ENCODE assay signal across 10 cellular contexts in the genomic region with DNA sequence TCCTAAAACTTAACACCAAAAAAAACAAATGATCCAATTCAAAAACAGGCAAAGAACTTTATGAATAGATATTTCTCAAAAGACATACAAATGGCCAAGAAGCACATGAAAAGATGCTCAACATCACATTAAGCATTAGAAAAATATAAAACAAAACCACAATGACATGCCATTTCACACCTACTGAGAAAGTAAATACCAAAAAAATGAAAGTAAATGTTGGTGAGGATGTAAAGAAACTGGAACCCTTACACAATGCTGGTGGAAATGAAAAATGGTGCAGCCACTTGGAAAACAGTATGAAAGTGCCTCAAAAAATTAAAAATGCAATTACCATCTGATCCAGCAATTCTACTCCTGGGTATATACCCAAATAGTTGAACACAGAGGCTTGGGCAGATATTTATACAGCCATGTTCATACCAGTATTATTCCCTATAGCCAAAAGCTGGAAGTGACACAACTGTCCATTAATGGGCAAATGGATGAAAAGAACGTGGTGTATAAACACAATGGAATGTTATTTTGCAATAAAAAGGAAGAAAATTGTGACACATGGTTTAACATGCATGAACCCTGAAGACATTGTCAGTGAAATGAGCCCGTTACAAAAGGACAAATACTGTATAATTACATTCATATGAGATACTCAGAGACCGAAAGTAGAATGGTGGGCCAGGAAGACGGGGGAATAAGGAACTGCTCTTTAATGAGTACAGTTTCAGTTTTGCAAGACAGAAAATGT.
DNase-seq lines count a peak whose midpoint lies in the region; ATAC-seq and TF ChIP-seq lines count a peak whose summit lies in the region.
"Had no signal": no experiment of that assay in that cellular context is flagged by ENCODE, and none has a peak within 500 bp of the region (broad histone marks: within the 10 kb centered on the region; RNA-seq: fewer than 3 reads in every experiment).

No MANE protein-coding gene starts in this region.

- no peak overlapping the region for H3K14ac ChIP-seq in H9 (ENCODE audit: insufficient read depth, low read length)

- peaks cover 13% of the 10 kb centered on the region for H3K4me1 Mint-ChIP-seq in activated naive CD4-positive, alpha-beta T cell treated with anti-CD3 and anti-CD28 coated beads, Interleukin-2, amount 10 ng/mL, durations not matched to agents 7 days and 5 days
- H3K4me1 Mint-ChIP-seq in activated CD4-positive, alpha-beta T cell treated with anti-CD3 and anti-CD28 coated beads, Interleukin-2, amount 10 ng/mL, durations not matched to agents 7 days and 5 days, result peaks cover 21% of the 10 kb centered on the region
- H3K4me1 Mint-ChIP-seq in H9, result no peaks in the 10 kb centered on the region

- TF ChIP-seq CTCF in fibroblast of lung (conservative IDR thresholded peaks at IDR 0.05 in 1 of 2, IDR thresholded peaks at IDR 0.05 in 1 of 2; ENCODE audit: low read depth in 1 of 2, low read length in 2 of 2) (no peak), H9 (conservative IDR thresholded peaks at IDR 0.05) (no peak)

- no peak overlapping the region for H2BK20ac ChIP-seq in H9 (ENCODE audit: low read depth, low read length, poor library complexity, severe bottlenecking)

- peaks cover 5% of the 10 kb centered on the region for H3K79me1 ChIP-seq in H9 (ENCODE audit: insufficient read depth, low read depth, low read length, poor library complexity, severe bottlenecking)

- H3K27me3 Mint-ChIP-seq in activated naive CD4-positive, alpha-beta T cell treated with anti-CD3 and anti-CD28 coated beads, Interleukin-2, amount 10 ng/mL, durations not matched to agents 7 days and 5 days, result no peaks in the 10 kb centered on the region
- H3K27me3 Mint-ChIP-seq in activated CD4-positive, alpha-beta T cell treated with anti-CD3 and anti-CD28 coated beads, Interleukin-2, amount 10 ng/mL, durations not matched to agents 7 days and 5 days, result no peaks in the 10 kb centered on the region
- no peaks in the 10 kb centered on the region for H3K27me3 Mint-ChIP-seq in H9 (ENCODE audit: low read depth)

- H3K27me3 ChIP-seq in fibroblast of lung (ENCODE audit: control insufficient read depth, insufficient read depth, low read length) (no peaks in the 10 kb centered on the region), H9 (ENCODE audit: insufficient read depth, low read length) (no peaks in the 10 kb centered on the region)

- ATAC-seq in GM21576 (IDR thresholded peaks at IDR 0.05; ENCODE audit: unreplicated experiment), result peak; percentile 98
- ATAC-seq: activated CD4-positive, CD25-positive, alpha-beta regulatory T cell treated with anti-CD3 and anti-CD28 coated beads, Interleukin-2, amount 50 U/mL, for 24 hours had no signal

- peak overlapping the region in 2 of 4 experiments; percentile 35 to 44 for H3K4me3 ChIP-seq in fibroblast of lung (replicated peaks in 1 of 4; ENCODE audit: control extremely low read depth in 1 of 4, insufficient read depth in 1 of 4, low read depth in 3 of 4, low read length in 4 of 4)
- H3K4me3 ChIP-seq: lung had no signal

- H3K9me3 ChIP-seq in fibroblast of lung (ENCODE audit: control insufficient read depth, insufficient read depth, low read depth, low read length) (no peaks in the 10 kb centered on the region), H9 (ENCODE audit: control insufficient read depth, low read depth, low read length) (no peaks in the 10 kb centered on the region)

- peak overlapping the region; percentile 38 for H3K27ac ChIP-seq in fibroblast of lung (ENCODE audit: insufficient read depth, low read length)
- H3K27ac ChIP-seq in H9 (ENCODE audit: insufficient read length, low read depth, low read length), result no peak overlapping the region

- peaks cover 16% of the 10 kb centered on the region for H3K36me3 Mint-ChIP-seq in activated naive CD4-positive, alpha-beta T cell treated with anti-CD3 and anti-CD28 coated beads, Interleukin-2, amount 10 ng/mL, durations not matched to agents 7 days and 5 days
- peaks cover 17% of the 10 kb centered on the region for H3K36me3 Mint-ChIP-seq in activated CD4-positive, alpha-beta T cell treated with anti-CD3 and anti-CD28 coated beads, Interleukin-2, amount 10 ng/mL, durations not matched to agents 7 days and 5 days (ENCODE audit: low read depth)
- H3K36me3 Mint-ChIP-seq in H9 (ENCODE audit: insufficient read depth in 1 of 3, low read depth in 3 of 3), result peaks cover 6% of the 10 kb centered on the region in 3 experiments; a peak in 6 of 7 replicates

- H2BK120ac ChIP-seq in H9 (ENCODE audit: low read depth, low read length, poor library complexity, severe bottlenecking), result no peak overlapping the region

- WGBS in H9 (ENCODE audit: extremely low coverage, insufficient read length, low lambda C conversion rate), result no CpG with 5 or more reads among the region's 4 CpGs

- CTCF ChIA-PET in activated naive CD4-positive, alpha-beta T cell treated with anti-CD3 and anti-CD28 coated beads, Interleukin-2, amount 10 ng/mL, durations not matched to agents 7 days and 5 days (lab: Charles Lee), result no interaction called here
- CTCF ChIA-PET in activated CD4-positive, alpha-beta T cell treated with anti-CD3 and anti-CD28 coated beads, Interleukin-2, amount 10 ng/mL, durations not matched to agents 7 days and 5 days (lab: Charles Lee), result no interaction called here

- no peak overlapping the region for H2BK12ac ChIP-seq in H9 (ENCODE audit: insufficient read length, low read depth, low read length)

- no peak overlapping the region for H3K18ac ChIP-seq in H9 (ENCODE audit: insufficient read length, low read depth, low read length)

- H2BK15ac ChIP-seq in H9 (ENCODE audit: low read depth, low read length), result no peak overlapping the region

- no peaks in the 10 kb centered on the region for H3K36me3 ChIP-seq in fibroblast of lung (ENCODE audit: control insufficient read depth, insufficient read depth, low read length)

- no peak overlapping the region for H3T11ph ChIP-seq in H9 (ENCODE audit: low read length)

- H4K20me1 ChIP-seq in fibroblast of lung (ENCODE audit: control insufficient read depth, extremely low read depth, insufficient read depth, low read length), result no peaks in the 10 kb centered on the region
- H4K20me1 ChIP-seq in H9 (ENCODE audit: control insufficient read depth, insufficient read depth, insufficient read length), result no peaks in the 10 kb centered on the region

- H3K4me2 ChIP-seq in fibroblast of lung (ENCODE audit: extremely low read depth, insufficient read depth, low read length), result peak overlapping the region; percentile 66
- H3K4me2 ChIP-seq in H9 (ENCODE audit: insufficient read depth, insufficient read length, low read length), result no peak overlapping the region

- H3K9me3 Mint-ChIP-seq in activated naive CD4-positive, alpha-beta T cell treated with anti-CD3 and anti-CD28 coated beads, Interleukin-2, amount 10 ng/mL, durations not matched to agents 7 days and 5 days, result no peaks in the 10 kb centered on the region
- H3K9me3 Mint-ChIP-seq in activated CD4-positive, alpha-beta T cell treated with anti-CD3 and anti-CD28 coated beads, Interleukin-2, amount 10 ng/mL, durations not matched to agents 7 days and 5 days, result peaks cover 4% of the 10 kb centered on the region
- H3K9me3 Mint-ChIP-seq in H9, result no peaks in the 10 kb centered on the region

- H3K79me2 ChIP-seq in fibroblast of lung (ENCODE audit: control insufficient read depth, insufficient read depth, low read length) (peaks cover 13% of the 10 kb centered on the region), H9 (ENCODE audit: insufficient read depth, low read length) (no peaks in the 10 kb centered on the region; the same call in 1 of the 2 replicates)

- H4K91ac ChIP-seq in H9 (ENCODE audit: insufficient read length, low read depth, low read length), result no peak overlapping the region

- no peak overlapping the region for H2BK5ac ChIP-seq in H9 (ENCODE audit: insufficient read length, low read length)

- POLR2A ChIA-PET in activated CD4-positive, alpha-beta T cell treated with anti-CD3 and anti-CD28 coated beads, Interleukin-2, amount 10 ng/mL, durations not matched to agents 7 days and 5 days (lab: Charles Lee), result no interaction called here

- no peak overlapping the region for H3K27ac Mint-ChIP-seq in activated naive CD4-positive, alpha-beta T cell treated with anti-CD3 and anti-CD28 coated beads, Interleukin-2, amount 10 ng/mL, durations not matched to agents 7 days and 5 days
- H3K27ac Mint-ChIP-seq in activated CD4-positive, alpha-beta T cell treated with anti-CD3 and anti-CD28 coated beads, Interleukin-2, amount 10 ng/mL, durations not matched to agents 7 days and 5 days, result no peak overlapping the region
- no peak overlapping the region for H3K27ac Mint-ChIP-seq in H9

- H3K9ac ChIP-seq in fibroblast of lung (ENCODE audit: insufficient read depth, low read length), result no peak overlapping the region
- H3K9ac ChIP-seq in H9 (ENCODE audit: extremely low read depth, insufficient read length, low read length), result no peak overlapping the region

- H3K56ac ChIP-seq in H9 (ENCODE audit: insufficient read length, low read depth, low read length), result no peak overlapping the region

- H3K4ac ChIP-seq in H9 (ENCODE audit: low read depth, low read length), result no peak overlapping the region

- no peak overlapping the region for H3K4me3 Mint-ChIP-seq in activated naive CD4-positive, alpha-beta T cell treated with anti-CD3 and anti-CD28 coated beads, Interleukin-2, amount 10 ng/mL, durations not matched to agents 7 days and 5 days
- H3K4me3 Mint-ChIP-seq in activated CD4-positive, alpha-beta T cell treated with anti-CD3 and anti-CD28 coated beads, Interleukin-2, amount 10 ng/mL, durations not matched to agents 7 days and 5 days, result no peak overlapping the region
- no peak overlapping the region for H3K4me3 Mint-ChIP-seq in H9

- peaks cover 4% of the 10 kb centered on the region for H3K4me1 ChIP-seq in fibroblast of lung (ENCODE audit: control insufficient read depth, extremely low read depth, insufficient read depth, low read length)
- no peaks in the 10 kb centered on the region for H3K4me1 ChIP-seq in H9 (ENCODE audit: insufficient read depth, low read length)

- H3K23me2 ChIP-seq in H9 (ENCODE audit: insufficient read length, low read depth, low read length, poor library complexity, severe bottlenecking), result no peaks in the 10 kb centered on the region

- H4K8ac ChIP-seq in H9 (replicated peaks; ENCODE audit: insufficient read length, low read depth, low read length), result no peak overlapping the region

- H4K5ac ChIP-seq in H9 (ENCODE audit: insufficient read length, low read depth, low read length), result no peak overlapping the region

- no peak overlapping the region for H3K23ac ChIP-seq in H9 (ENCODE audit: insufficient read length, low read depth, low read length)

- no peak overlapping the region for H2AK5ac ChIP-seq in H9 (ENCODE audit: insufficient read length, low read length)

- DNase-seq in ELR (ENCODE audit: low read depth) (peak; percentile 92), HS-27A (ENCODE audit: low read depth) (peak; percentile 43), fibroblast of lung (ENCODE audit: low read depth in 2 of 2) (peak; percentile 61 to 83), H9 (no peak)
- DNase-seq in activated naive CD4-positive, alpha-beta T cell treated with anti-CD3 and anti-CD28 coated beads, Interleukin-2, amount 10 ng/mL, durations not matched to agents 7 days and 5 days, result no peak
- DNase-seq in activated CD4-positive, alpha-beta T cell treated with anti-CD3 and anti-CD28 coated beads, Interleukin-2, amount 10 ng/mL, durations not matched to agents 7 days and 5 days, result no peak
- DNase-seq in central memory CD4-positive, alpha-beta T cell, result no peak

- no peak overlapping the region for H2AFZ ChIP-seq in fibroblast of lung (ENCODE audit: low read length)
- no peak overlapping the region for H2AFZ ChIP-seq in H9 (ENCODE audit: low read length)

Comparison
In these comparisons a context has a peak if more than half of its experiments do, and no peak if none do; other contexts are left out.
1. DNase-seq: peak in ELR (single experiment), HS-27A (single experiment) and fibroblast of lung (2 of 2); none in activated naive CD4-positive, alpha-beta T cell treated with anti-CD3 and anti-CD28 coated beads, Interleukin-2, amount 10 ng/mL, durations not matched to agents 7 days and 5 days (single experiment), activated CD4-positive, alpha-beta T cell treated with anti-CD3 and anti-CD28 coated beads, Interleukin-2, amount 10 ng/mL, durations not matched to agents 7 days and 5 days (single experiment), H9 (single experiment) and central memory CD4-positive, alpha-beta T cell (single experiment).